ENCODE assay signal across 18 cellular contexts in the genomic region with DNA sequence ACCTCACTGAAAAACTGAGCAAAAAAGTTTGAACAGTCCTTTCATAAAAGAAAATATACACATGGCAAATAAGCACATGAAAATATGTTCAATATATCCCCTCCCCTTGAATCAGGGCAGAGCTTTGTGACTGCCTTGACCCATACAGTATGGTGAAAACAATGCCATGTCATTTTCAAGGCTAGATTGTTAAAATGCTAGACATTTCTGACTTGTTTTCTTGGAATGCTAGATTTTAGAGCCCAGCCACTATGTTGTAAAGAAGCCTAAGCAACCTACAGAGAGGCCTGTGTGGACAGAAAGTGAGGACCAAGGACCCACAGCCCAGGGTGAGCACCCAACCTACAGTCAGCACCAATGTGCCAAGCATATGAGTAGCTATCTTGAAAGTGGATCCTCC. TPM values are rescaled to one million over a fixed set of nuclear protein-coding genes. Genes with fewer than 3 reads are reported as not detected.
A peak's percentile ranks its signal among the peaks of the same experiment; 100 is the strongest.
DNase-seq lines count a peak whose midpoint lies in the region; ATAC-seq and TF ChIP-seq lines count a peak whose summit lies in the region.
"Had no signal": no experiment of that assay in that cellular context is flagged by ENCODE, and none has a peak within 500 bp of the region (broad histone marks: within the 10 kb centered on the region; RNA-seq: fewer than 3 reads in every experiment).

No MANE protein-coding gene starts in this region.

- ATAC-seq in GM21447 (IDR thresholded peaks at IDR 0.05; ENCODE audit: unreplicated experiment) = no peak
- ATAC-seq in left cardiac atrium = no peak
- ATAC-seq: activated CD4-positive, CD25-positive, alpha-beta regulatory T cell treated with anti-CD3 and anti-CD28 coated beads, Interleukin-2, amount 50 U/mL, for 24 hours; natural killer cell treated with Interleukin-12 subunit alpha and Interleukin-12 subunit beta and Interleukin-15 and Interleukin-18, amount 100 ng/mL, for 72 hours had no signal

- no peaks in the 10 kb centered on the region for H3K36me3 Mint-ChIP-seq in osteocyte (ENCODE audit: unreplicated experiment)
- H3K36me3 Mint-ChIP-seq in activated CD4-positive, alpha-beta memory T cell treated with anti-CD3 and anti-CD28 coated beads, Interleukin-2, amount 10 ng/mL, durations not matched to agents 7 days and 5 days (ENCODE audit: low read depth) = peaks cover 17% of the 10 kb centered on the region

- no peaks in the 10 kb centered on the region for H3K9me3 Mint-ChIP-seq in osteocyte (ENCODE audit: unreplicated experiment)
- no peaks in the 10 kb centered on the region for H3K9me3 Mint-ChIP-seq in activated CD4-positive, alpha-beta memory T cell treated with anti-CD3 and anti-CD28 coated beads, Interleukin-2, amount 10 ng/mL, durations not matched to agents 7 days and 5 days
- H3K9me3 Mint-ChIP-seq: natural killer cell treated with Interleukin-12 subunit alpha and Interleukin-12 subunit beta and Interleukin-15 and Interleukin-18, amount 100 ng/mL, for 72 hours had no signal

- H3K27ac Mint-ChIP-seq in osteocyte (ENCODE audit: unreplicated experiment) = peak overlapping the region; percentile 32
- H3K27ac Mint-ChIP-seq in activated CD4-positive, alpha-beta memory T cell treated with anti-CD3 and anti-CD28 coated beads, Interleukin-2, amount 10 ng/mL, durations not matched to agents 7 days and 5 days = no peak overlapping the region
- H3K27ac Mint-ChIP-seq: natural killer cell treated with Interleukin-12 subunit alpha and Interleukin-12 subunit beta and Interleukin-15 and Interleukin-18, amount 100 ng/mL, for 72 hours; T-helper 2 cell treated with Interferon-gamma antibody and Interleukin-4, amounts not matched to agents 5 μg/mL and 100 μg/mL, for 36 hours had no signal

- no peaks in the 10 kb centered on the region for H3K9me3 ChIP-seq in stomach

- no peaks in the 10 kb centered on the region for H3K27me3 Mint-ChIP-seq in osteocyte (ENCODE audit: unreplicated experiment)
- H3K27me3 Mint-ChIP-seq in activated CD4-positive, alpha-beta memory T cell treated with anti-CD3 and anti-CD28 coated beads, Interleukin-2, amount 10 ng/mL, durations not matched to agents 7 days and 5 days = no peaks in the 10 kb centered on the region
- H3K27me3 Mint-ChIP-seq: natural killer cell treated with Interleukin-12 subunit alpha and Interleukin-12 subunit beta and Interleukin-15 and Interleukin-18, amount 100 ng/mL, for 72 hours had no signal

- H3K4me1 ChIP-seq in stomach = peaks cover 0 to 22% (median 10%) of the 10 kb centered on the region in 4 donors

- POLR2A ChIA-PET in activated CD4-positive, alpha-beta memory T cell treated with anti-CD3 and anti-CD28 coated beads, Interleukin-2, amount 10 ng/mL, durations not matched to agents 7 days and 5 days (lab: Charles Lee) = no interaction called here

- TF ChIP-seq POLR2A in stomach (IDR thresholded peaks at IDR 0.05) = no peak

- DNase-seq in LHCN-M2 (ENCODE audit: low read depth) (peak; percentile 66), epithelial cell of esophagus (ENCODE audit: low read depth) (peak; percentile 24), osteocyte (ENCODE audit: extremely low spot score, unreplicated experiment) (no peak), stomach (no peak), left cardiac atrium (no peak)
- DNase-seq in activated CD4-positive, alpha-beta memory T cell treated with anti-CD3 and anti-CD28 coated beads, Interleukin-2, amount 10 ng/mL, durations not matched to agents 7 days and 5 days = no peak
- DNase-seq: amygdala; Calu3; glutamatergic neuron; Karpas-422; mammary epithelial cell; NCI-H748 treated with DMSO at 0.1 percent for 48 hours; stimulated activated naive CD4-positive, alpha-beta T cell treated with Interleukin-2 at 50 U/mL for 16 hours had no signal

- H3K27ac ChIP-seq in C4-2B (peak overlapping the region; percentile 53; the same call in 1 of the 2 replicates), stomach (no peak overlapping the region)

- intact Hi-C loops in stomach (cut with DNase I; ENCODE audit: low total_unique reads) (no loop called here), left cardiac atrium (cut with DNase I) (no loop called here)

- no peaks in the 10 kb centered on the region for H3K27me3 ChIP-seq in stomach

- H3K4me3 ChIP-seq in epithelial cell of esophagus (ENCODE audit: low read length) (no peak overlapping the region), stomach (no peak overlapping the region)

- TF ChIP-seq CTCF in C4-2B (conservative IDR thresholded peaks at IDR 0.05) (no peak), epithelial cell of esophagus (IDR thresholded peaks at IDR 0.05; ENCODE audit: insufficient read depth, low read depth, low read length, missing control alignments) (no peak), osteocyte (IDR thresholded peaks at IDR 0.05) (no peak), stomach (IDR thresholded peaks at IDR 0.05) (no peak)

- CTCF ChIA-PET in activated CD4-positive, alpha-beta memory T cell treated with anti-CD3 and anti-CD28 coated beads, Interleukin-2, amount 10 ng/mL, durations not matched to agents 7 days and 5 days (lab: Charles Lee) = no interaction called here

- H3K36me3 ChIP-seq in stomach = no peaks in the 10 kb centered on the region

- H3K4me1 Mint-ChIP-seq in osteocyte (ENCODE audit: unreplicated experiment) = peaks cover 23% of the 10 kb centered on the region
- H3K4me1 Mint-ChIP-seq in activated CD4-positive, alpha-beta memory T cell treated with anti-CD3 and anti-CD28 coated beads, Interleukin-2, amount 10 ng/mL, durations not matched to agents 7 days and 5 days = peaks cover 13% of the 10 kb centered on the region

- H3K4me3 Mint-ChIP-seq in osteocyte (ENCODE audit: unreplicated experiment) = no peak overlapping the region
- H3K4me3 Mint-ChIP-seq in activated CD4-positive, alpha-beta memory T cell treated with anti-CD3 and anti-CD28 coated beads, Interleukin-2, amount 10 ng/mL, durations not matched to agents 7 days and 5 days = no peak overlapping the region
- H3K4me3 Mint-ChIP-seq: natural killer cell treated with Interleukin-12 subunit alpha and Interleukin-12 subunit beta and Interleukin-15 and Interleukin-18, amount 100 ng/mL, for 72 hours; T-helper 2 cell treated with Interferon-gamma antibody and Interleukin-4, amounts not matched to agents 5 μg/mL and 100 μg/mL, for 36 hours had no signal

- TF ChIP-seq EP300 in stomach (IDR thresholded peaks at IDR 0.05) = no peak

RNA-seq across cellular contexts. Expression of a gene that starts 17.1 kb away (rescaled TPM):
- total RNA-seq in LHCN-M2 (2014; rRNA removed) (33.9 and 37.2 TPM in 2 replicates), osteocyte (23.7 and 24.9 TPM in 2 replicates), stomach (10 to 100 TPM in 3 of 5 donors, 1 to 10 TPM in 1, under 1 TPM in 1; 0.87 to 39.7 (median 17.9) TPM), left cardiac atrium (10 to 100 TPM; 17.1 to 19.2 TPM)
- polyA plus RNA-seq in LHCN-M2 (2012) = 10.6 TPM
- 10 to 100 TPM; 13.5 to 15.1 (median 13.9) TPM for polyA plus RNA-seq in stomach
- total RNA-seq in activated CD4-positive, alpha-beta memory T cell treated with anti-CD3 and anti-CD28 coated beads, Interleukin-2, amount 10 ng/mL, durations not matched to agents 7 days and 5 days = 10 to 100 TPM; 55.7 to 59.8 TPM

RNA-seq across cellular contexts. Expression of a gene that starts 58.1 kb away (rescaled TPM):
- total RNA-seq in LHCN-M2 (2014; rRNA removed) (8.6 and 12.1 TPM in 2 replicates), osteocyte (15.6 and 18.6 TPM in 2 replicates), stomach (10 to 100 TPM in 4 of 5 donors, under 1 TPM in 1; 0.29 to 85.7 (median 30.1) TPM), left cardiac atrium (1 to 10 TPM; 6.3 to 8.6 TPM)
- polyA plus RNA-seq in LHCN-M2 (2012) = 4.9 TPM
- 1 to 10 TPM; 2.0 to 4.1 (median 3.4) TPM for polyA plus RNA-seq in stomach
- 10 to 100 TPM; 14.8 to 15.7 TPM for total RNA-seq in activated CD4-positive, alpha-beta memory T cell treated with anti-CD3 and anti-CD28 coated beads, Interleukin-2, amount 10 ng/mL, durations not matched to agents 7 days and 5 days

Comparison
In these comparisons a context has a peak if more than half of its experiments do, and no peak if none do; other contexts are left out.
1. DNase-seq: peak in LHCN-M2 (single experiment) and epithelial cell of esophagus (single experiment); none in osteocyte (single experiment), stomach (single experiment), left cardiac atrium (single experiment) and activated CD4-positive, alpha-beta memory T cell treated with anti-CD3 and anti-CD28 coated beads, Interleukin-2, amount 10 ng/mL, durations not matched to agents 7 days and 5 days (single experiment).